In the genomic region with DNA sequence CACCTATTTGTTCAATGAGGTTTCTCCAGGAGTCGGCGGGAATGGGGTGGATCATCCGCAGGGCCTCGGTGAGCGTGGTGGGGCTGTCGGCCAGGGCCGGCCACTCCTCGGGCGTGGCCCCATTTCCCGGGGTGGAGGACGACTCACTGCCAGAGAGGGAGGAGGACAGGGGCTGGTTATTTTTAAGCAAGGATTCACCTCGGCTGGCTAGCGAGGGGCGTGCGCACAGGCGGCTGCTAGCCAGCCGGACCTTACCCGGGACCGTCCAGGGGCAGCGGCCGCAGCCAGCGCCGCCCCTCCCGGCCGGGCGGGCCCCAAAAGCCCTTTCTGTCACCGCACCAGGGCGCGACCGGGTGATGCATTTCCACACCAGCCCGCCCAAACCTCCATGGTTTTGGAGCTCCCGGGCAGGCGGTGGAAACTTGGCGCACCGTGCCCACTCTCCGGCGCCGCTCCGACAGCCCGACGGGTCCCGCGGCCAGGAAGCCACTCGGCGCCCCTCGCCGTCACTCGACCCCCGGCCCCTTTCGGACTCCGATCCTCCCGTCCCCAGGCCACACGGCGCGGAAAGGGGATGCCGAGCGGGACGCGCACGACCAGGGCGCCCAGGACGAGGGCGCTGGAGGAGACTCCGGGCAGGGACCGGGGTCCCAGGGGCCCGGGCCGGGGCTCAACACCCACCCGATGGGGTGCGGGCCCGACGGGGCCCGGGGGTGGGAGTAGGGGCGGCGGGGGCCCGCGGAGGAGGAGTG, we compare ENCODE assay signal across 10 cellular contexts. TPM values are rescaled to one million over a fixed set of nuclear protein-coding genes. Genes with fewer than 3 reads are reported as not detected.
DNase-seq lines count a peak whose midpoint lies in the region; ATAC-seq, FAIRE-seq and TF ChIP-seq lines count a peak whose summit lies in the region.
"Had no signal": no experiment of that assay in that cellular context is flagged by ENCODE, and none has a peak within 500 bp of the region (broad histone marks: within the 10 kb centered on the region; RNA-seq: fewer than 3 reads in every experiment).

No MANE protein-coding gene starts in this region.

- DNase-seq in A549 (ENCODE audit: low read depth in 1 of 2, low spot score in 1 of 2) (peak; percentile 22 to 51), colonic mucosa (peak; percentile 28), globus pallidus (ENCODE audit: low spot score) (no peak), NCI-H526 treated with DMSO at 0.1 percent for 48 hours (lab: John Stamatoyannopoulos, UW) (no peak)
- DNase-seq in naive thymus-derived CD4-positive, alpha-beta T cell = no peak
- DNase-seq: activated CD8-positive, alpha-beta memory T cell treated with anti-CD3 and anti-CD28 coated beads for 24 hours had no signal

- 14% methylated on average over 29 of the region's 76 CpGs for WGBS in A549 (ENCODE audit: missing lambda C conversion rate)

- H3K27me3 Mint-ChIP-seq in naive thymus-derived CD4-positive, alpha-beta T cell = peaks cover 57 to 67% (median 60%) of the 10 kb centered on the region in 5 donors

- POLR2A ChIA-PET in A549 (lab: Yijun Ruan, JAX) = interaction anchor here (1.1 kb wide), 1 partner anchor 102 kb away, joined by 3 read pairs; no protein-coding TSS in a partner anchor
- POLR2A ChIA-PET in naive thymus-derived CD4-positive, alpha-beta T cell (lab: Charles Lee) = no interaction called here

- H3K4me1 Mint-ChIP-seq in naive thymus-derived CD4-positive, alpha-beta T cell = peaks cover 0 to 23% (median 17%) of the 10 kb centered on the region in 7 donors

- ATAC-seq in A549 (peak; percentile 61 to 68), GM19328 (IDR thresholded peaks at IDR 0.05; ENCODE audit: unreplicated experiment) (no peak), HG03432 (IDR thresholded peaks at IDR 0.05; ENCODE audit: unreplicated experiment) (no peak)
- no peak for ATAC-seq in naive thymus-derived CD4-positive, alpha-beta T cell

- H3K9me3 ChIP-seq in A549 (no peaks in the 10 kb centered on the region), HUES6 (ENCODE audit: control insufficient read depth, insufficient read depth, low read depth, low read length) (no peaks in the 10 kb centered on the region), colonic mucosa (no peaks in the 10 kb centered on the region)
- no peaks in the 10 kb centered on the region for H3K9me3 ChIP-seq in naive thymus-derived CD4-positive, alpha-beta T cell (ENCODE audit: control insufficient read depth in 2 of 3, low read length in 3 of 3)

- H3K27me3 ChIP-seq in HUES6 (ENCODE audit: control insufficient read depth, insufficient read depth, low read length) (peaks cover 78% of the 10 kb centered on the region), colonic mucosa (peaks cover 22% of the 10 kb centered on the region)
- H3K27me3 ChIP-seq in naive thymus-derived CD4-positive, alpha-beta T cell (ENCODE audit: control insufficient read depth in 2 of 2, insufficient read depth in 2 of 2, low read length in 2 of 2) = peaks cover 0 to 7% of the 10 kb centered on the region in 2 donors

- H3K4me1 ChIP-seq in A549 (peaks cover 11% of the 10 kb centered on the region; the same call in 1 of the 3 replicates), HUES6 (ENCODE audit: control insufficient read depth, insufficient read depth, low read length) (peaks cover 23% of the 10 kb centered on the region), colonic mucosa (peaks cover 3% of the 10 kb centered on the region)
- no peaks in the 10 kb centered on the region for H3K4me1 ChIP-seq in naive thymus-derived CD4-positive, alpha-beta T cell (ENCODE audit: control insufficient read depth in 2 of 2, insufficient read depth in 2 of 2, low read length in 2 of 2)

- no peak for FAIRE-seq in A549 (lab: Jason Lieb, UNC)

- H3K9ac ChIP-seq in HUES6 (ENCODE audit: low read length) (no peak overlapping the region), colonic mucosa (ENCODE audit: low read depth in 2 of 2, low read length in 2 of 2) (no peak overlapping the region)

- peaks cover 0 to 2% (median 0%) of the 10 kb centered on the region in 5 donors for H3K36me3 Mint-ChIP-seq in naive thymus-derived CD4-positive, alpha-beta T cell

- peak overlapping the region; percentile 96 for H3K4me2 ChIP-seq in A549

- TF ChIP-seq CTCF in A549 (IDR thresholded peaks at IDR 0.05) (no peak), colonic mucosa (IDR thresholded peaks at IDR 0.05) (no peak)

- H3K4me3 ChIP-seq in A549 (peak overlapping the region; percentile 74), HUES6 (ENCODE audit: low read depth, low read length) (peak overlapping the region; percentile 56), colonic mucosa (peak overlapping the region; percentile 39)
- no peak overlapping the region for H3K4me3 ChIP-seq in naive thymus-derived CD4-positive, alpha-beta T cell (ENCODE audit: low read length)

- H3K27ac ChIP-seq in A549 (peak overlapping the region; percentile 73 to 86), HUES6 (ENCODE audit: low read depth, low read length) (no peak overlapping the region), colonic mucosa (no peak overlapping the region)
- H3K27ac ChIP-seq in naive thymus-derived CD4-positive, alpha-beta T cell (ENCODE audit: low read depth, low read length) = no peak overlapping the region
- H3K27ac ChIP-seq: HL-60 had no signal

- peaks cover 0 to 6% (median 2%) of the 10 kb centered on the region in 11 donors for H3K9me3 Mint-ChIP-seq in naive thymus-derived CD4-positive, alpha-beta T cell

- CTCF ChIA-PET in A549 (lab: Yijun Ruan, JAX) = interaction anchor here (0.9 kb wide), 2 partner anchors 9 to 75 kb away, joined by 3 read pairs; no protein-coding TSS in a partner anchor
- CTCF ChIA-PET in naive thymus-derived CD4-positive, alpha-beta T cell (lab: Charles Lee) = no interaction called here

- no peak for TF ChIP-seq POLR2A in A549 (IDR thresholded peaks at IDR 0.05; ENCODE audit: low read length)

- no peaks in the 10 kb centered on the region for H3K36me3 ChIP-seq in HUES6 (ENCODE audit: control insufficient read depth, insufficient read depth, low read length)
- H3K36me3 ChIP-seq in colonic mucosa = no peaks in the 10 kb centered on the region
- no peaks in the 10 kb centered on the region for H3K36me3 ChIP-seq in naive thymus-derived CD4-positive, alpha-beta T cell (ENCODE audit: control insufficient read depth in 2 of 3, insufficient read depth in 3 of 3, low read length in 3 of 3)

- H3K27ac Mint-ChIP-seq in naive thymus-derived CD4-positive, alpha-beta T cell = peak overlapping the region in 1 of 9 donors; percentile 56

- H3K4me3 Mint-ChIP-seq in naive thymus-derived CD4-positive, alpha-beta T cell = peak overlapping the region; percentile 39 to 84 (median 65)

- intact Hi-C loops in colonic mucosa (cut with DNase I) = no loop called here
- intact Hi-C loops in naive thymus-derived CD4-positive, alpha-beta T cell (cut with micrococcal nuclease) = no loop called here

- TF ChIP-seq EP300 in A549 (IDR thresholded peaks at IDR 0.05) = no peak

- TF ChIP-seq RAD21 in A549 (conservative IDR thresholded peaks at IDR 0.05 in 1 of 2, IDR thresholded peaks at IDR 0.05 in 1 of 2) = 0 out of 5 replicates have a peak, but pooled peaks of 1 of the 2 experiments have one; percentile 10

TF ChIP-seq in A549, 52 proteins besides CTCF, POLR2A, EP300 and RAD21:
- no peak for TF ChIP-seq FOSL2 (IDR thresholded peaks at IDR 0.05)
- no peak for TF ChIP-seq FOSL2 (CRISPR knock-in tag; IDR thresholded peaks at IDR 0.05)
- TF ChIP-seq HEYL (CRISPR knock-in tag; IDR thresholded peaks at IDR 0.05) = no peak

RNA-seq across cellular contexts. Expression of a gene that starts 57.2 kb away (rescaled TPM):
- 8.5 and 9.1 TPM in 2 replicates for polyA plus RNA-seq in A549 (2011; rRNA removed)
- 5.2 and 7.8 TPM in 2 replicates for polyA plus RNA-seq in A549 (2012; cell fraction: cytosol; rRNA removed)
- polyA plus RNA-seq in A549 (2012; cell fraction: nucleus; rRNA removed) = 14.1 and 16.3 TPM in 2 replicates
- polyA plus RNA-seq in A549 (2017; fragmentation: RNase III; extraction: RNeasy Plus Mini Kit Qiagen cat#74134 plus additional on column Dnase treatment) = 7.0 to 8.4 TPM (median 7.2 TPM) in 3 replicates
- polyA minus RNA-seq in A549 (2011; rRNA and poly(A)+ RNA removed) = 7.2 and 8.8 TPM in 2 replicates
- 10 to 100 TPM; 39.6 to 67.5 TPM for total RNA-seq in colonic mucosa
- total RNA-seq in naive thymus-derived CD4-positive, alpha-beta T cell = 1 to 10 TPM; 1.2 to 3.6 (median 1.6) TPM
- polyA plus RNA-seq in naive thymus-derived CD4-positive, alpha-beta T cell = not detected

Comparison
In these comparisons a context has a peak if more than half of its experiments do, and no peak if none do; other contexts are left out.
1. ATAC-seq: peak in A549 (2 of 2); none in naive thymus-derived CD4-positive, alpha-beta T cell (single experiment), GM19328 (single experiment) and HG03432 (single experiment).
2. DNase-seq: peak in A549 (2 of 2) and colonic mucosa (single experiment); none in naive thymus-derived CD4-positive, alpha-beta T cell (0 of 9), globus pallidus (single experiment) and NCI-H526 treated with DMSO at 0.1 percent for 48 hours (single experiment).
3. H3K27ac ChIP-seq: peak in A549 (2 of 2); none in HUES6 (single experiment), colonic mucosa (single experiment) and naive thymus-derived CD4-positive, alpha-beta T cell (single experiment).
4. RNA of a gene that starts 57.2 kb away (total RNA-seq): 39.6 to 67.5 TPM in colonic mucosa; 1.2 to 3.6 TPM in naive thymus-derived CD4-positive, alpha-beta T cell; every median in the first group is over 4 times any median in the second.